ENCODE assay signal across 8 cellular contexts in genomic region chr16:3878610-3879009, GRCh38. TPM values are rescaled to one million over a fixed set of nuclear protein-coding genes. Genes with fewer than 3 reads are reported as not detected.
DNase-seq lines count a peak whose midpoint lies in the region; TF ChIP-seq lines count a peak whose summit lies in the region.

No MANE protein-coding gene starts in this region.

- no peaks in the 10 kb centered on the region for H3K27me3 ChIP-seq in GM23248 (replicated peaks; ENCODE audit: insufficient read depth)
- no peaks in the 10 kb centered on the region for H3K27me3 ChIP-seq in Peyer's patch
- H3K27me3 ChIP-seq in fibroblast of lung (ENCODE audit: control insufficient read depth, insufficient read depth, low read length): no peaks in the 10 kb centered on the region
- no peaks in the 10 kb centered on the region for H3K27me3 ChIP-seq in sigmoid colon

- no peak overlapping the region for H2AFZ ChIP-seq in GM23248
- no peak overlapping the region for H2AFZ ChIP-seq in fibroblast of lung (ENCODE audit: low read length)

- no peak for TF ChIP-seq POLR2A in Peyer's patch (IDR thresholded peaks at IDR 0.05)
- TF ChIP-seq POLR2A in sigmoid colon (IDR thresholded peaks at IDR 0.05): no peak

- peaks cover 16% of the 10 kb centered on the region for H3F3A ChIP-seq in GM23248 (ENCODE audit: insufficient read depth)

- H3K36me3 ChIP-seq in GM23248 (ENCODE audit: low read depth) (no peaks in the 10 kb centered on the region), Peyer's patch (no peaks in the 10 kb centered on the region), fibroblast of lung (ENCODE audit: control insufficient read depth, insufficient read depth, low read length) (no peaks in the 10 kb centered on the region), sigmoid colon (no peaks in the 10 kb centered on the region)

- H3K4me1 ChIP-seq in GM23248 (ENCODE audit: insufficient read depth): peaks cover 33% of the 10 kb centered on the region
- H3K4me1 ChIP-seq in Peyer's patch: peaks cover 5 to 49% (median 21%) of the 10 kb centered on the region in 4 donors
- H3K4me1 ChIP-seq in fibroblast of lung (ENCODE audit: control insufficient read depth, extremely low read depth, insufficient read depth, low read length): peaks cover 13% of the 10 kb centered on the region
- H3K4me1 ChIP-seq in sigmoid colon: peaks cover 3 to 65% (median 58%) of the 10 kb centered on the region in 4 donors

- H3K4me3 ChIP-seq in GM23248: peak overlapping the region; percentile 91
- peak overlapping the region; percentile 87 to 95 (median 92) for H3K4me3 ChIP-seq in Peyer's patch
- H3K4me3 ChIP-seq in fibroblast of lung (replicated peaks in 1 of 4; ENCODE audit: control extremely low read depth in 1 of 4, insufficient read depth in 1 of 4, low read depth in 3 of 4, low read length in 4 of 4): peak overlapping the region; percentile 81 to 94 (median 89)
- H3K4me3 ChIP-seq in sigmoid colon: peak overlapping the region; percentile 71 to 98 (median 90)

- no peaks in the 10 kb centered on the region for H3K9me3 ChIP-seq in GM23248 (ENCODE audit: low read depth)
- H3K9me3 ChIP-seq in Peyer's patch: no peaks in the 10 kb centered on the region
- H3K9me3 ChIP-seq in fibroblast of lung (ENCODE audit: control insufficient read depth, insufficient read depth, low read depth, low read length): no peaks in the 10 kb centered on the region
- no peaks in the 10 kb centered on the region for H3K9me3 ChIP-seq in sigmoid colon

- H3K79me2 ChIP-seq in GM23248 (ENCODE audit: insufficient read depth): peaks cover 62% of the 10 kb centered on the region
- peaks cover 62% of the 10 kb centered on the region for H3K79me2 ChIP-seq in fibroblast of lung (ENCODE audit: control insufficient read depth, insufficient read depth, low read length)

- 5 to 9% methylated on average over 8 of the region's 8 CpGs for WGBS in GM23248 (ENCODE audit: low coverage in 1 of 2, low lambda C conversion rate in 2 of 2, missing lambda C conversion rate in 2 of 2), 2 experiments
- WGBS in sigmoid colon, 2 donors: 11 to 17% methylated on average over 8 of the region's 8 CpGs

- DNase-seq in GM23248: peak; percentile 50
- no peak for DNase-seq in Peyer's patch
- peak; percentile 37 to 51 for DNase-seq in fibroblast of lung (ENCODE audit: low read depth in 2 of 2)
- no peak for DNase-seq in sigmoid colon
- DNase-seq in NCI-H2107 (lab: John Stamatoyannopoulos, UW): no peak
- no peak for DNase-seq in activated effector memory CD4-positive, alpha-beta T cell treated with Interleukin-2 at 50 U/mL for 16 hours
- DNase-seq in NCI-H524 (lab: John Stamatoyannopoulos, UW): no peak
- DNase-seq in occipital lobe (lab: John Stamatoyannopoulos, UW): no peak

- H3K9me2 ChIP-seq in GM23248 (ENCODE audit: insufficient read depth): no peaks in the 10 kb centered on the region

- intact Hi-C loops in sigmoid colon (cut with DNase I): loop anchor here (2.0 to 5.0 kb wide), 2 partner anchors 86 to 104 kb away; no protein-coding TSS in a partner anchor

- H3K9ac ChIP-seq in GM23248: peak overlapping the region; percentile 85
- H3K9ac ChIP-seq in fibroblast of lung (ENCODE audit: insufficient read depth, low read length): no peak overlapping the region

- TF ChIP-seq CTCF in Peyer's patch (IDR thresholded peaks at IDR 0.05) (no peak), fibroblast of lung (conservative IDR thresholded peaks at IDR 0.05 in 1 of 2, IDR thresholded peaks at IDR 0.05 in 1 of 2; ENCODE audit: low read depth in 1 of 2, low read length in 2 of 2) (no peak), sigmoid colon (IDR thresholded peaks at IDR 0.05) (no peak)

- in situ Hi-C loops in GM23248 (cut with MboI): no loop called here

- peaks cover 54% of the 10 kb centered on the region for H4K20me1 ChIP-seq in GM23248 (ENCODE audit: insufficient read depth)
- H4K20me1 ChIP-seq in fibroblast of lung (ENCODE audit: control insufficient read depth, extremely low read depth, insufficient read depth, low read length): peaks cover 15% of the 10 kb centered on the region

- peak overlapping the region; percentile 86 for H3K4me2 ChIP-seq in GM23248 (ENCODE audit: unreplicated experiment)
- H3K4me2 ChIP-seq in fibroblast of lung (ENCODE audit: extremely low read depth, insufficient read depth, low read length): peak overlapping the region; percentile 78

- no peak overlapping the region for H3K27ac ChIP-seq in GM23248
- no peak overlapping the region for H3K27ac ChIP-seq in Peyer's patch
- no peak overlapping the region for H3K27ac ChIP-seq in fibroblast of lung (ENCODE audit: insufficient read depth, low read length)
- H3K27ac ChIP-seq in sigmoid colon: no peak overlapping the region

- no peak for TF ChIP-seq EP300 in sigmoid colon (IDR thresholded peaks at IDR 0.05)

RNA-seq across cellular contexts. Expression of gene CREBBP, which starts 1.9 kb away (rescaled TPM):
- total RNA-seq in GM23248 (2014; rRNA removed; shearing (Covaris generic)): 11.9 and 25.5 TPM in 2 replicates
- polyA plus RNA-seq in GM23248 (2016; fragmentation: Nextera tagmentation; extraction: Ambion mirVana) (7.8 and 11.7 TPM in 2 replicates), fibroblast of lung (6.1 and 8.0 TPM in 2 replicates), sigmoid colon (10 to 100 TPM in 1 of 3 donors, 1 to 10 TPM in 2; 5.4 to 29.2 (median 7.4) TPM)
- total RNA-seq in Peyer's patch (100 to 1,000 TPM in 3 of 4 donors, 10 to 100 TPM in 1; 84.2 to 238 (median 140) TPM), fibroblast of lung (16.2 and 22.6 TPM in 2 replicates), sigmoid colon (10 to 100 TPM; 39.5 to 85.3 (median 46.4) TPM), occipital lobe (32.3 TPM)
- 14.5 and 24.9 TPM in 2 replicates for polyA plus RNA-seq in fibroblast of lung (2012)
- polyA minus RNA-seq in fibroblast of lung (ENCODE audit: low replicate concordance): 57.1 and 89.5 TPM in 2 replicates

Comparison
In these comparisons a context has a peak if more than half of its experiments do, and no peak if none do; other contexts are left out.
1. DNase-seq: peak in GM23248 (single experiment) and fibroblast of lung (2 of 2); none in Peyer's patch (0 of 3), sigmoid colon (single experiment), NCI-H2107 (single experiment), activated effector memory CD4-positive, alpha-beta T cell treated with Interleukin-2 at 50 U/mL for 16 hours (single experiment), NCI-H524 (0 of 2) and occipital lobe (single experiment).
2. Peak in every context shown above with its lines, with median percentiles within 50 percentile points of each other: H3K4me3 ChIP-seq.